In the genomic region with DNA sequence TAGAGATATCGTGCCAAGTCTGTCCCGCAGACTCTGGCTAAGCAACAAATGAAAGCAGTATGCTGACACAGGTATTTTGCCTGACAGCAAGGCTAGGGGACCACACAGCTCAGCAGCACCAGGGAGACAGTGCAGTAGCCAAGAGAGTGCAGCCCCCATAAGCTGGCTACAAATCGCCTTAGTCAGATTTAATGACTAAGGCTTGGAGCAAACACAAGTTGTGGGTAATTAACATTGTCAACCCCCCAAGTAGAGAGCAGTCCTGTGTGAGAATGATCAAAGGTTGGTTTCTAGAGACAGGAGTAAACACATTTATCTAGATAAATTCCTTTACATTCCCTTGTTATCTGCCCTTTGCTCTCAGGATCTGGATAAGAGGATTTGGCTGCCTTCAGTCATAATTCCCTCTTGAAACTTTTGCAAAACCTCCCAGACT, we compare ENCODE assay signal across 26 cellular contexts.
DNase-seq lines count a peak whose midpoint lies in the region; ATAC-seq and TF ChIP-seq lines count a peak whose summit lies in the region.
"Had no signal": no experiment of that assay in that cellular context is flagged by ENCODE, and none has a peak within 500 bp of the region (broad histone marks: within the 10 kb centered on the region; RNA-seq: fewer than 3 reads in every experiment).

No MANE protein-coding gene starts in this region.

- BruUV-seq in PC-3 (replicated peaks; lab: Mats Ljungman, UMichigan), result no TSS peak
- no TSS peak for BruUV-seq in OCI-LY7 (replicated peaks; lab: Mats Ljungman, UMichigan)

- TF ChIP-seq CTCF in PC-3 (conservative IDR thresholded peaks at IDR 0.05; ENCODE audit: low read depth, low read length) (no peak), endodermal cell (conservative IDR thresholded peaks at IDR 0.05) (no peak), progenitor cell of endocrine pancreas (IDR thresholded peaks at IDR 0.05; ENCODE audit: unreplicated experiment) (no peak), OCI-LY7 (conservative IDR thresholded peaks at IDR 0.05; ENCODE audit: low read length) (no peak)

- no peaks in the 10 kb centered on the region for H3K79me2 ChIP-seq in PC-3 (ENCODE audit: low read length)
- H3K79me2 ChIP-seq in OCI-LY7 (ENCODE audit: insufficient read depth, low read depth, low read length), result no peaks in the 10 kb centered on the region

- H3K9me3 Mint-ChIP-seq in endodermal cell (peaks cover 16% of the 10 kb centered on the region), progenitor cell of endocrine pancreas (ENCODE audit: low read depth) (peaks cover 22% of the 10 kb centered on the region)

- no peaks in the 10 kb centered on the region for H3F3A ChIP-seq in PC-3 (ENCODE audit: low read length, unreplicated experiment)

- H3K4me1 ChIP-seq in PC-3 (ENCODE audit: insufficient read depth, low read length) (no peaks in the 10 kb centered on the region), endodermal cell (ENCODE audit: control insufficient read depth, insufficient read depth, low read length) (peaks cover 6% of the 10 kb centered on the region), OCI-LY7 (ENCODE audit: insufficient read depth, low read length, poor library complexity, severe bottlenecking) (no peaks in the 10 kb centered on the region)
- H3K4me1 ChIP-seq: adrenal gland, BLaER1, foreskin keratinocyte, psoas muscle had no signal

- H3K9me2 ChIP-seq in PC-3 (replicated peaks; ENCODE audit: low read length) (no peaks in the 10 kb centered on the region), OCI-LY7 (ENCODE audit: insufficient read depth, low read length) (no peaks in the 10 kb centered on the region)

- H3K9me3 ChIP-seq in PC-3 (ENCODE audit: low read length), result no peaks in the 10 kb centered on the region
- peaks cover 6% of the 10 kb centered on the region for H3K9me3 ChIP-seq in endodermal cell (ENCODE audit: control insufficient read depth, low read length)
- no peaks in the 10 kb centered on the region for H3K9me3 ChIP-seq in OCI-LY7 (ENCODE audit: low read length)
- H3K9me3 ChIP-seq: adrenal gland, BLaER1 had no signal

- no peak overlapping the region for H3K9ac ChIP-seq in PC-3 (ENCODE audit: low read length)
- H3K9ac ChIP-seq in endodermal cell (ENCODE audit: extremely low read depth, low read length, poor library complexity, severe bottlenecking), result no peak overlapping the region
- H3K9ac ChIP-seq: BLaER1 had no signal

- H3K27me3 Mint-ChIP-seq in endodermal cell (ENCODE audit: insufficient read depth) (no peaks in the 10 kb centered on the region), progenitor cell of endocrine pancreas (no peaks in the 10 kb centered on the region)
- H3K27me3 Mint-ChIP-seq: activated CD4-positive, alpha-beta T cell treated with anti-CD3 and anti-CD28 coated beads, Interleukin-2, amount 10 ng/mL, durations not matched to agents 24 days and 14 days had no signal

- no peaks in the 10 kb centered on the region for H3K36me3 ChIP-seq in PC-3 (ENCODE audit: low read depth, low read length)
- no peaks in the 10 kb centered on the region for H3K36me3 ChIP-seq in endodermal cell (ENCODE audit: control insufficient read depth, insufficient read depth, low read length)
- H3K36me3 ChIP-seq in OCI-LY7 (ENCODE audit: insufficient read depth, low read length), result no peaks in the 10 kb centered on the region
- H3K36me3 ChIP-seq: adrenal gland, BLaER1, cardiac muscle cell had no signal

- H3K4me3 ChIP-seq in PC-3 (ENCODE audit: low read length), result no peak overlapping the region
- no peak overlapping the region for H3K4me3 ChIP-seq in endodermal cell (ENCODE audit: low read length)
- no peak overlapping the region for H3K4me3 ChIP-seq in OCI-LY7 (ENCODE audit: low read depth, low read length, poor library complexity, severe bottlenecking)
- H3K4me3 ChIP-seq: adrenal gland, BLaER1, cardiac muscle cell, psoas muscle had no signal

- DNase-seq in NCI-H748 (lab: John Stamatoyannopoulos, UW; ENCODE audit: unreplicated experiment) (peak; percentile 40), NCI-H748 treated with DMSO at 0.1 percent for 48 hours (lab: John Stamatoyannopoulos, UW) (no peak), PC-3 (no peak), endodermal cell (peak; percentile 71), progenitor cell of endocrine pancreas (ENCODE audit: low spot score, unreplicated experiment) (peak; percentile 16), OCI-LY7 (ENCODE audit: low spot score) (no peak), NCI-H524 (lab: John Stamatoyannopoulos, UW) (no peak)
- DNase-seq: activated CD4-positive, alpha-beta T cell treated with anti-CD3 and anti-CD28 coated beads, Interleukin-2, amount 10 ng/mL, durations not matched to agents 24 days and 14 days; activated effector memory CD4-positive, alpha-beta T cell treated with Interleukin-2 at 50 U/mL for 16 hours; adrenal gland; Calu3; dermis blood vessel endothelial cell; foreskin keratinocyte; GDM1; H9; KBM-7; midbrain; NCI-H2081; NCI-H510A treated with DMSO at 0.1 percent for 48 hours; psoas muscle; stimulated activated CD4-positive, alpha-beta T cell treated with anti-CD3 and anti-CD28 coated beads, Interleukin-4, amount 100 ng/mL, for 4 hours; SW 1271 had no signal

- H3K27ac Mint-ChIP-seq in endodermal cell, result peak overlapping the region; percentile 81
- peak overlapping the region; percentile 89 for H3K27ac Mint-ChIP-seq in progenitor cell of endocrine pancreas
- H3K27ac Mint-ChIP-seq: activated CD4-positive, alpha-beta T cell treated with anti-CD3 and anti-CD28 coated beads, Interleukin-2, amount 10 ng/mL, durations not matched to agents 24 days and 14 days; H9 had no signal

- H3K27me3 ChIP-seq in PC-3 (ENCODE audit: low read length) (no peaks in the 10 kb centered on the region), endodermal cell (ENCODE audit: control insufficient read depth, insufficient read depth, low read length, poor library complexity, severe bottlenecking) (no peaks in the 10 kb centered on the region)
- H3K27me3 ChIP-seq: adrenal gland, BLaER1, cardiac muscle cell, foreskin keratinocyte had no signal

- WGBS in endodermal cell (ENCODE audit: insufficient coverage in 1 of 2, insufficient read length in 1 of 2), 2 experiments, result 53 to 57% methylated on average over 2 to 3 of the region's 3 CpGs

- peak; percentile 22; the same call in 1 of the 2 replicates for ATAC-seq in PC-3
- no peak for ATAC-seq in GM19455 (IDR thresholded peaks at IDR 0.05; ENCODE audit: unreplicated experiment)
- ATAC-seq: foreskin keratinocyte, psoas muscle had no signal

- POLR2A ChIA-PET in PC-3 (lab: Charles Lee; ENCODE audit: unreplicated experiment), result no interaction called here
- POLR2A ChIA-PET in OCI-LY7 (lab: Charles Lee), result interaction anchor here (0.5 kb wide), 1 partner anchor 819 kb away, joined by 3 read pairs; no protein-coding TSS in a partner anchor

- peaks cover 19% of the 10 kb centered on the region for H3K4me1 Mint-ChIP-seq in endodermal cell
- H3K4me1 Mint-ChIP-seq in progenitor cell of endocrine pancreas (ENCODE audit: low read depth), result peaks cover 9% of the 10 kb centered on the region
- H3K4me1 Mint-ChIP-seq: activated CD4-positive, alpha-beta T cell treated with anti-CD3 and anti-CD28 coated beads, Interleukin-2, amount 10 ng/mL, durations not matched to agents 24 days and 14 days; H9 had no signal

- CTCF ChIA-PET in PC-3 (lab: Charles Lee), result no interaction called here
- CTCF ChIA-PET in OCI-LY7 (lab: Charles Lee; ENCODE audit: unreplicated experiment), result no interaction called here

- H3K27ac ChIP-seq in PC-3 (ENCODE audit: low read length) (no peak overlapping the region), endodermal cell (ENCODE audit: low read depth, low read length) (no peak overlapping the region), OCI-LY7 (ENCODE audit: low read depth, low read length, poor library complexity, severe bottlenecking) (no peak overlapping the region)
- H3K27ac ChIP-seq: adrenal gland, BLaER1, cardiac muscle cell, epithelial cell of prostate, foreskin keratinocyte, psoas muscle had no signal

- H4K20me1 ChIP-seq in PC-3 (ENCODE audit: low read length) (no peaks in the 10 kb centered on the region), OCI-LY7 (ENCODE audit: insufficient read depth, low read length) (no peaks in the 10 kb centered on the region)
- H4K20me1 ChIP-seq: BLaER1 had no signal

- H3K36me3 Mint-ChIP-seq in endodermal cell (ENCODE audit: low read depth) (no peaks in the 10 kb centered on the region), progenitor cell of endocrine pancreas (ENCODE audit: insufficient read depth) (peaks cover 2% of the 10 kb centered on the region)

- H3K4me2 ChIP-seq in PC-3 (ENCODE audit: low read length) (no peak overlapping the region), OCI-LY7 (ENCODE audit: low read length) (no peak overlapping the region)
- H3K4me2 ChIP-seq: BLaER1 had no signal

- H3K4me3 Mint-ChIP-seq in endodermal cell (peak overlapping the region; percentile 26), progenitor cell of endocrine pancreas (ENCODE audit: low read depth) (no peak overlapping the region)
- H3K4me3 Mint-ChIP-seq: activated CD4-positive, alpha-beta T cell treated with anti-CD3 and anti-CD28 coated beads, Interleukin-2, amount 10 ng/mL, durations not matched to agents 24 days and 14 days; H9 had no signal

- 0 out of 2 replicates have a peak overlapping the region, but pooled peaks have one; percentile 4 for H2AFZ ChIP-seq in PC-3 (ENCODE audit: low read length)
- H2AFZ ChIP-seq in OCI-LY7 (ENCODE audit: low read length), result no peak overlapping the region

- intact Hi-C loops in PC-3 (cut with micrococcal nuclease), result no loop called here
- intact Hi-C loops in OCI-LY7 (cut with micrococcal nuclease; ENCODE audit: unreplicated experiment), result no loop called here

Comparison
In these comparisons a context has a peak if more than half of its experiments do, and no peak if none do; other contexts are left out.
1. DNase-seq: peak in NCI-H748 (single experiment), endodermal cell (single experiment) and progenitor cell of endocrine pancreas (single experiment); none in NCI-H748 treated with DMSO at 0.1 percent for 48 hours (single experiment), PC-3 (single experiment), OCI-LY7 (single experiment) and NCI-H524 (0 of 2).